ENCODE assay signal across 17 cellular contexts in genomic region chr7:155090647-155091046, GRCh38. TPM values are rescaled to one million over a fixed set of nuclear protein-coding genes. Genes with fewer than 3 reads are reported as not detected.
DNase-seq lines count a peak whose midpoint lies in the region; ATAC-seq and TF ChIP-seq lines count a peak whose summit lies in the region.
"Had no signal": no experiment of that assay in that cellular context is flagged by ENCODE, and none has a peak within 500 bp of the region (broad histone marks: within the 10 kb centered on the region; RNA-seq: fewer than 3 reads in every experiment).

No MANE protein-coding gene starts in this region.

- no peaks in the 10 kb centered on the region for H3K36me3 Mint-ChIP-seq in Calu3 (ENCODE audit: insufficient read depth, unreplicated experiment)
- no peaks in the 10 kb centered on the region for H3K36me3 Mint-ChIP-seq in T-helper 1 cell treated with Interleukin-12 subunit alpha and Interleukin-12 subunit beta and Interleukin-4 antibody, amounts not matched to agents 30 μg/mL and 1 μg/mL, for 36 hours (ENCODE audit: low read depth)
- H3K36me3 Mint-ChIP-seq: activated naive CD4-positive, alpha-beta T cell treated with anti-CD3 and anti-CD28 coated beads, Interleukin-2, amount 10 ng/mL, durations not matched to agents 7 days and 5 days had no signal

- CTCF ChIA-PET in Calu3 (lab: Charles Lee): no interaction called here

- peaks cover 8% of the 10 kb centered on the region for H3K4me1 Mint-ChIP-seq in Calu3 (ENCODE audit: low read depth, unreplicated experiment)
- H3K4me1 Mint-ChIP-seq in T-helper 1 cell treated with Interleukin-12 subunit alpha and Interleukin-12 subunit beta and Interleukin-4 antibody, amounts not matched to agents 30 μg/mL and 1 μg/mL, for 36 hours (ENCODE audit: low read depth): peaks cover 31% of the 10 kb centered on the region

- no peaks in the 10 kb centered on the region for H3K9me3 Mint-ChIP-seq in Calu3 (ENCODE audit: low read depth, unreplicated experiment)
- H3K9me3 Mint-ChIP-seq in T-helper 1 cell treated with Interleukin-12 subunit alpha and Interleukin-12 subunit beta and Interleukin-4 antibody, amounts not matched to agents 30 μg/mL and 1 μg/mL, for 36 hours: peaks cover 4% of the 10 kb centered on the region
- H3K9me3 Mint-ChIP-seq: activated naive CD4-positive, alpha-beta T cell treated with anti-CD3 and anti-CD28 coated beads, Interleukin-2, amount 10 ng/mL, durations not matched to agents 7 days and 5 days had no signal

- BruUV-seq in Calu3 (replicated peaks; lab: Mats Ljungman, UMichigan): no TSS peak

- H3K4me1 ChIP-seq in foreskin keratinocyte: no peaks in the 10 kb centered on the region
- H3K4me1 ChIP-seq: left lung, pancreas had no signal

- TF ChIP-seq CTCF in Calu3 (IDR thresholded peaks at IDR 0.05; ENCODE audit: unreplicated experiment) (no peak), foreskin keratinocyte (conservative IDR thresholded peaks at IDR 0.05) (no peak)

- DNase-seq in Calu3 (peak; percentile 6), foreskin keratinocyte (peak; percentile 20 to 28), DMS 273 treated with DMSO at 0.1 percent for 48 hours (lab: John Stamatoyannopoulos, UW) (no peak), NCI-H146 (lab: John Stamatoyannopoulos, UW) (no peak)
- DNase-seq: activated naive CD4-positive, alpha-beta T cell treated with anti-CD3 and anti-CD28 coated beads, Interleukin-2, amount 10 ng/mL, durations not matched to agents 7 days and 5 days; effector CD8-positive, alpha-beta T cell; left lung; NCI-H1048; NCI-H2171; pancreas; trophoblast cell had no signal

- no peak overlapping the region for H3K27ac Mint-ChIP-seq in Calu3 (ENCODE audit: unreplicated experiment)
- peak overlapping the region; percentile 29 for H3K27ac Mint-ChIP-seq in T-helper 1 cell treated with Interleukin-12 subunit alpha and Interleukin-12 subunit beta and Interleukin-4 antibody, amounts not matched to agents 30 μg/mL and 1 μg/mL, for 36 hours
- H3K27ac Mint-ChIP-seq: activated naive CD4-positive, alpha-beta T cell treated with anti-CD3 and anti-CD28 coated beads, Interleukin-2, amount 10 ng/mL, durations not matched to agents 7 days and 5 days; WTC11 had no signal

- no peaks in the 10 kb centered on the region for H3K27me3 ChIP-seq in foreskin keratinocyte
- H3K27me3 ChIP-seq: pancreas had no signal

- ATAC-seq in GM21447 (IDR thresholded peaks at IDR 0.05; ENCODE audit: unreplicated experiment) (peak; percentile 57), foreskin keratinocyte (peak; percentile 38), GM18867 (IDR thresholded peaks at IDR 0.05; ENCODE audit: unreplicated experiment) (no peak)
- ATAC-seq: HepG2, left lung, pancreas, WTC11 had no signal

- intact Hi-C loops in Calu3 (cut with micrococcal nuclease; ENCODE audit: unreplicated experiment): no loop called here

- H3K27me3 Mint-ChIP-seq in Calu3 (ENCODE audit: unreplicated experiment): peaks cover 49% of the 10 kb centered on the region
- peaks cover 6% of the 10 kb centered on the region for H3K27me3 Mint-ChIP-seq in T-helper 1 cell treated with Interleukin-12 subunit alpha and Interleukin-12 subunit beta and Interleukin-4 antibody, amounts not matched to agents 30 μg/mL and 1 μg/mL, for 36 hours (ENCODE audit: low read depth)

- H3K4me3 Mint-ChIP-seq in Calu3 (ENCODE audit: low read depth, unreplicated experiment): no peak overlapping the region
- no peak overlapping the region for H3K4me3 Mint-ChIP-seq in T-helper 1 cell treated with Interleukin-12 subunit alpha and Interleukin-12 subunit beta and Interleukin-4 antibody, amounts not matched to agents 30 μg/mL and 1 μg/mL, for 36 hours
- H3K4me3 Mint-ChIP-seq: activated naive CD4-positive, alpha-beta T cell treated with anti-CD3 and anti-CD28 coated beads, Interleukin-2, amount 10 ng/mL, durations not matched to agents 7 days and 5 days; WTC11 had no signal

- no peak overlapping the region for H3K27ac ChIP-seq in foreskin keratinocyte
- H3K27ac ChIP-seq: left lung, pancreas, skin epidermis had no signal

RNA-seq across cellular contexts. Expression of gene HTR5A, which starts 20.5 kb away (rescaled TPM):
- total RNA-seq in Calu3 (2022) (not detected in 2 replicates), foreskin keratinocyte (not detected in 2 replicates)
- polyA plus RNA-seq in foreskin keratinocyte: not detected in 2 replicates
- total RNA-seq: HepG2, left lung, pancreas, WTC11 had no signal
- polyA plus RNA-seq: HepG2, pancreas had no signal

Comparison
In these comparisons a context has a peak if more than half of its experiments do, and no peak if none do; other contexts are left out.
1. DNase-seq: peak in Calu3 (single experiment) and foreskin keratinocyte (2 of 2); none in DMS 273 treated with DMSO at 0.1 percent for 48 hours (single experiment) and NCI-H146 (single experiment).